ENCODE assay signal across 10 cellular contexts in the genomic region with DNA sequence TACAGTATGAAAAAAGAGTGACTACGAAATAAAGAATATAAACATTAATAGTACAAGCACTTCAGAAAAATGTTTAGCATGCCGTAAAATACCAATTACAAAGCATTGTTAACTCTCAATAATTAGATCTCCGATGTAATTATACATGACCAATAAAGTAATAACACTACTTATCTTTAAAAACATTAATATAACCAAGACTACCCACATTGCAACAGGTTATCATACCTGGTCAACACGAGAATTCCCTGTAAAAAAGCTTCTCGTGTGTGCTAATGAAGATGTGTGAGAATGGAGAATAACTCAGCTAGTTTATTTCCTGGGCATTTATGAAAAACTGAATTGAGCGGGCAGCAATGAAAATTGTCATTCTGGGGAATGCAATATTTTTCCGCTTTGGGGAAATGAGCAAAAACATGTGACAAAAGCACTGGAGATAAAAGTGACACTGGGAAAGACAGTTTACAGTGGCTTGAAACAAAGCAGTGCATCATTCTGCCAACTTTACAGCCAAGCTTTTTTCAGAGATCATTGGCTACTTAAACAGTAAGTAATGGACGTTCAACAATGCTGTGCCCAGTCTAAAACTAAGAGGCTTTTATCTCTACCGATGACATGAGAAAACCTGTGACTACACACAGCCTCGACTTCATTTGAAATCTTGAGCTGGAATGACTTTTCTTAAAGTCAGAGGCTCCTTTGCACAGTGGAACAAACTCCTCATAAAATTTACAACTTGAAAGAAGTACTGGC. TPM values are rescaled to one million over a fixed set of nuclear protein-coding genes. Genes with fewer than 3 reads are reported as not detected.
DNase-seq lines count a peak whose midpoint lies in the region; ATAC-seq and TF ChIP-seq lines count a peak whose summit lies in the region.
"Had no signal": no experiment of that assay in that cellular context is flagged by ENCODE, and none has a peak within 500 bp of the region (broad histone marks: within the 10 kb centered on the region; RNA-seq: fewer than 3 reads in every experiment).

No MANE protein-coding gene starts in this region.

- H3K36me3 Mint-ChIP-seq in stimulated activated naive CD8-positive, alpha-beta T cell treated with anti-CD3 and anti-CD28 coated beads, Interleukin-15, Interleukin-2, amounts not matched to agents 100 ng/mL and 50 ng/mL, for 24 hours (ENCODE audit: low read depth) = peaks cover 28% of the 10 kb centered on the region
- H3K36me3 Mint-ChIP-seq in natural killer cell = no peaks in the 10 kb centered on the region

- no peak for DNase-seq in stimulated activated naive CD8-positive, alpha-beta T cell treated with anti-CD3 and anti-CD28 coated beads, Interleukin-15, Interleukin-2, amounts not matched to agents 100 U/mL and 50 U/mL, for 24 hours
- DNase-seq in adipocyte (ENCODE audit: low read depth) (no peak), natural killer cell (no peak), caudate nucleus (lab: John Stamatoyannopoulos, UW) (no peak), NCI-H1930 (lab: John Stamatoyannopoulos, UW) (no peak)
- DNase-seq: DMS 273 treated with DMSO at 0.1 percent for 48 hours, SIG-M5 had no signal

- H3K4me1 ChIP-seq in adipocyte (ENCODE audit: control insufficient read depth, insufficient read depth, low read length) = peaks cover 42% of the 10 kb centered on the region

- peak overlapping the region; percentile 92 for H3K9ac ChIP-seq in adipocyte (ENCODE audit: low read length)

- H3K4me1 Mint-ChIP-seq in stimulated activated naive CD8-positive, alpha-beta T cell treated with anti-CD3 and anti-CD28 coated beads, Interleukin-15, Interleukin-2, amounts not matched to agents 100 ng/mL and 50 ng/mL, for 24 hours (ENCODE audit: low read depth) = peaks cover 91% of the 10 kb centered on the region
- H3K4me1 Mint-ChIP-seq in natural killer cell = peaks cover 59 to 67% of the 10 kb centered on the region in 2 donors

- H3K4me3 Mint-ChIP-seq in stimulated activated naive CD8-positive, alpha-beta T cell treated with anti-CD3 and anti-CD28 coated beads, Interleukin-15, Interleukin-2, amounts not matched to agents 100 ng/mL and 50 ng/mL, for 24 hours = peak overlapping the region; percentile 80
- peak overlapping the region; percentile 77 for H3K4me3 Mint-ChIP-seq in natural killer cell

- no peaks in the 10 kb centered on the region for H3K27me3 ChIP-seq in adipocyte (replicated peaks; ENCODE audit: control insufficient read depth, insufficient read depth, low read length)

- no peak for ATAC-seq in stimulated activated naive CD8-positive, alpha-beta T cell treated with anti-CD3 and anti-CD28 coated beads, Interleukin-15, Interleukin-2, amounts not matched to agents 100 U/mL and 50 U/mL, for 24 hours
- ATAC-seq in natural killer cell = no peak
- no peak for ATAC-seq in HG02973 (IDR thresholded peaks at IDR 0.05; ENCODE audit: unreplicated experiment)
- ATAC-seq in HG02970 (IDR thresholded peaks at IDR 0.05; ENCODE audit: low FRiP score, unreplicated experiment) = no peak

- H3K9me3 Mint-ChIP-seq in stimulated activated naive CD8-positive, alpha-beta T cell treated with anti-CD3 and anti-CD28 coated beads, Interleukin-15, Interleukin-2, amounts not matched to agents 100 ng/mL and 50 ng/mL, for 24 hours = no peaks in the 10 kb centered on the region
- H3K9me3 Mint-ChIP-seq in natural killer cell = no peaks in the 10 kb centered on the region

- H3K9me3 ChIP-seq in adipocyte (ENCODE audit: control insufficient read depth, low read length) = no peaks in the 10 kb centered on the region

- TF ChIP-seq CTCF in natural killer cell (IDR thresholded peaks at IDR 0.05) = no peak

- no peaks in the 10 kb centered on the region for H3K27me3 Mint-ChIP-seq in stimulated activated naive CD8-positive, alpha-beta T cell treated with anti-CD3 and anti-CD28 coated beads, Interleukin-15, Interleukin-2, amounts not matched to agents 100 ng/mL and 50 ng/mL, for 24 hours
- H3K27me3 Mint-ChIP-seq in natural killer cell (ENCODE audit: low read depth in 2 of 2) = no peaks in the 10 kb centered on the region

- H3K27ac Mint-ChIP-seq in stimulated activated naive CD8-positive, alpha-beta T cell treated with anti-CD3 and anti-CD28 coated beads, Interleukin-15, Interleukin-2, amounts not matched to agents 100 ng/mL and 50 ng/mL, for 24 hours = peak overlapping the region; percentile 89
- H3K27ac Mint-ChIP-seq in natural killer cell = peak overlapping the region; percentile 95 to 99

- peak overlapping the region; percentile 87 for H3K4me3 ChIP-seq in adipocyte (ENCODE audit: low read length)

- no peaks in the 10 kb centered on the region for H3K36me3 ChIP-seq in adipocyte (ENCODE audit: control insufficient read depth, insufficient read depth, low read length, severe bottlenecking)

- intact Hi-C loops in natural killer cell (cut with micrococcal nuclease) = no loop called here

- no peak overlapping the region for H3K27ac ChIP-seq in caudate nucleus (ENCODE audit: low read depth, low read length)

RNA-seq across cellular contexts. Expression of gene ITPKB, which starts 34.7 kb away (rescaled TPM):
- 100 to 1,000 TPM in 1 of 3 donors, 10 to 100 TPM in 2; 92.2 to 133 (median 99.0) TPM for total RNA-seq in natural killer cell
